Comparison of ENCODE assay signal across 8 cellular contexts in genomic region chr17:4364622-4365041, GRCh38. TPM values are rescaled to one million over a fixed set of nuclear protein-coding genes. Genes with fewer than 3 reads are reported as not detected.
DNase-seq lines count a peak whose midpoint lies in the region; ATAC-seq and TF ChIP-seq lines count a peak whose summit lies in the region.

No MANE protein-coding gene starts in this region.

- H3K9me3 ChIP-seq in Caco-2: no peaks in the 10 kb centered on the region
- no peaks in the 10 kb centered on the region for H3K9me3 ChIP-seq in Panc1 (ENCODE audit: control insufficient read depth, insufficient read depth, low read depth, low read length)

- DNase-seq in Caco-2 (no peak), Panc1 (ENCODE audit: low read depth, low spot score) (no peak), epithelial cell of proximal tubule (ENCODE audit: low read depth) (no peak), osteocyte (ENCODE audit: extremely low spot score, unreplicated experiment) (no peak), SIG-M5 (lab: John Stamatoyannopoulos, UW) (no peak), AG08395 (ENCODE audit: low spot score) (no peak), NCI-H1436 (lab: John Stamatoyannopoulos, UW) (no peak), NCI-H446 treated with DMSO at 0.1 percent for 48 hours (lab: John Stamatoyannopoulos, UW) (no peak)

- H3K36me3 Mint-ChIP-seq in Caco-2 (ENCODE audit: insufficient read depth, unreplicated experiment): peaks cover 13% of the 10 kb centered on the region
- H3K36me3 Mint-ChIP-seq in osteocyte (ENCODE audit: unreplicated experiment): no peaks in the 10 kb centered on the region

- no peaks in the 10 kb centered on the region for H3K36me3 ChIP-seq in Caco-2 (ENCODE audit: control insufficient read depth, insufficient read depth, low read length)
- no peaks in the 10 kb centered on the region; the same call in none of the 2 replicates for H3K36me3 ChIP-seq in Panc1 (ENCODE audit: control insufficient read depth, insufficient read depth, low read length)

- H3K4me3 ChIP-seq in Caco-2 (ENCODE audit: low read depth, low read length) (peak overlapping the region; percentile 67), Panc1 (ENCODE audit: low read depth in 2 of 2, low read length in 2 of 2) (peak overlapping the region; percentile 72 to 79), epithelial cell of proximal tubule (ENCODE audit: low read depth, low read length) (peak overlapping the region; percentile 95)

- H3K27ac Mint-ChIP-seq in Caco-2 (ENCODE audit: unreplicated experiment): peak overlapping the region; percentile 82
- peak overlapping the region; percentile 77 for H3K27ac Mint-ChIP-seq in osteocyte (ENCODE audit: unreplicated experiment)

- intact Hi-C loops in Caco-2 (cut with micrococcal nuclease; ENCODE audit: unreplicated experiment) (loop anchor here (5.0 kb wide), 1 partner anchor 102 kb away; the partner anchor contains the start of gene ANKFY1), Panc1 (cut with micrococcal nuclease; ENCODE audit: unreplicated experiment) (no loop called here)

- no peaks in the 10 kb centered on the region for H3K4me1 Mint-ChIP-seq in Caco-2 (ENCODE audit: low read depth, unreplicated experiment)
- peaks cover 23% of the 10 kb centered on the region for H3K4me1 Mint-ChIP-seq in osteocyte (ENCODE audit: unreplicated experiment)

- TF ChIP-seq CTCF in Caco-2 (IDR thresholded peaks at IDR 0.05; ENCODE audit: insufficient read depth in 1 of 2, low read depth in 1 of 2, low read length in 1 of 2, severe bottlenecking in 1 of 2, unreplicated experiment in 1 of 2) (no peak), Panc1 (IDR thresholded peaks at IDR 0.05) (no peak), epithelial cell of proximal tubule (conservative IDR thresholded peaks at IDR 0.05; ENCODE audit: low read depth, low read length) (no peak), osteocyte (IDR thresholded peaks at IDR 0.05) (no peak)

- peak overlapping the region; percentile 87 for H3K27ac ChIP-seq in Panc1 (ENCODE audit: low read length)

- no peaks in the 10 kb centered on the region for H3K27me3 ChIP-seq in Caco-2 (replicated peaks; ENCODE audit: control insufficient read depth, insufficient read depth, low read length)
- H3K27me3 ChIP-seq in Panc1 (ENCODE audit: control insufficient read depth, insufficient read depth, low read length): no peaks in the 10 kb centered on the region

- BruUV-seq in Caco-2 (replicated peaks; lab: Mats Ljungman, UMichigan) (TSS peak; percentile 39), Panc1 (replicated peaks; lab: Mats Ljungman, UMichigan) (TSS peak; percentile 45)

- H3K4me1 ChIP-seq in Caco-2 (no peaks in the 10 kb centered on the region), Panc1 (ENCODE audit: control insufficient read depth, insufficient read depth, low read length) (0 out of 2 replicates have a peak, but pooled peaks cover 3% of the 10 kb centered on the region)

- in situ Hi-C loops in Panc1 (cut with HindIII; ENCODE audit: low pct_unique_long_range_greater_than_20kb, low sequenced_read_pairs): no loop called here

- ATAC-seq in Panc1: no peak

- CTCF ChIA-PET in Caco-2 (lab: Charles Lee): no interaction called here
- CTCF ChIA-PET in Panc1 (lab: Charles Lee): no interaction called here

- POLR2A ChIA-PET in Caco-2 (lab: Charles Lee): no interaction called here
- POLR2A ChIA-PET in Panc1 (lab: Charles Lee): interaction anchor here (0.7 kb wide), 1 partner anchor 104 kb away, joined by 8 read pairs; no protein-coding TSS in a partner anchor

- no peaks in the 10 kb centered on the region for H3K27me3 Mint-ChIP-seq in Caco-2 (ENCODE audit: insufficient read depth, unreplicated experiment)
- no peaks in the 10 kb centered on the region for H3K27me3 Mint-ChIP-seq in osteocyte (ENCODE audit: unreplicated experiment)

- no peaks in the 10 kb centered on the region for H3K9me3 Mint-ChIP-seq in Caco-2 (ENCODE audit: unreplicated experiment)
- no peaks in the 10 kb centered on the region for H3K9me3 Mint-ChIP-seq in osteocyte (ENCODE audit: unreplicated experiment)

- peak overlapping the region; percentile 82 for H3K4me3 Mint-ChIP-seq in Caco-2 (ENCODE audit: unreplicated experiment)
- peak overlapping the region; percentile 86 for H3K4me3 Mint-ChIP-seq in osteocyte (ENCODE audit: unreplicated experiment)

RNA-seq across cellular contexts. Expression of gene UBE2G1, which starts 1.8 kb away (rescaled TPM):
- 50.5 and 56.8 TPM in 2 replicates for total RNA-seq in Caco-2 (2022)
- total RNA-seq in Panc1 (2021; ENCODE audit: unreplicated experiment): 119 TPM
- 87.2 TPM for polyA plus RNA-seq in Panc1 (2012; ENCODE audit: insufficient read length)
- total RNA-seq in epithelial cell of proximal tubule: 65.4 and 68.1 TPM in 2 replicates
- total RNA-seq in osteocyte: 61.4 and 65.1 TPM in 2 replicates
